1 cellular context compared by ENCODE assay signal in the genomic region with DNA sequence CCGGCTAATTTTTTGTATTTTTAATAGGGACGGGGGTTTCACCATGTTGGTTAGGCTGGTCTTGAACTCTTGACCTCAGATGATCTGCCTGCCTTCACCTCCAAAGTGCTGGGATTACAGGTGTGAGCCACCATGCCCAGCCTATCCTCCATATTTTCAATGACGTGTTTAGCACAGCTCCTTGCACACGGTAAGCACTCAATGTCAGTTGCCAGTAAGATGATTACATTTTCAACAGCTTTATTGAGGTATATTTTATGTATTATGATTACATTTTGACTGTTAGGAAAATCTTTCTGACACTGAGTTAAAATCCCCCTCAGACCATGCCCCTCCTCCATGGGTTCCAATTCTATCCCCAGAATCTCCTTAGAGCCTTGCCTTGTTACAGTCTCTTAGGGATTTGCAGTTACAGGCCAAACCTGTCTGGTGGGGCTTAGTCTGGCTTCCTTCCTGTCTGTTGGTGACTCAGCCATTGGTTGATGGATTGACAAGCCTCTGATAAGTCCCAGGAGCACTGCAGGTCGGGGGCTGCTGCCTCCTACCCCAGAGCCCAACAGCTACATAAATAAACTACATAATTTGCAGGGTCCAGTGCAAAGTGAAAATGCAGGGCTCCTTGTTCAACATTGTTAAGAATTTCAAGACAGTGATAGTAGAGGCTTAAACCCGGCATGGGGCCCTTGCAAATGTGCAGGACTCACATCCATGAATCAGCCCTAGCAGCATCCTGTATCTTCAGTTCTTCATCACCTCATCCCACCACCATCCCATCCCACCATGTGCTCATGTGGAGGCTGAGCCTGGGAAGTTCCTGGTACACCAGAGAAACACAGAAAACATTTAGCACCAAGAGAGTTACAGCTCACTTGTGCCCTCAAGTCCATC.
A peak's percentile ranks its signal among the peaks of the same experiment; 100 is the strongest.
TF ChIP-seq lines count a peak whose summit lies in the region.

No MANE protein-coding gene starts in this region.

TF ChIP-seq in SK-N-SH, 30 proteins besides CTCF, POLR2A, EP300 and RAD21:
- TF ChIP-seq TEAD4 (IDR thresholded peaks at IDR 0.05; ENCODE audit: borderline replicate concordance, insufficient read depth) (no peak), GATA2 (CRISPR knock-in tag; IDR thresholded peaks at IDR 0.05) (no peak), TCF12 (IDR thresholded peaks at IDR 0.05) (peak; percentile 30), RFX5 (IDR thresholded peaks at IDR 0.05; ENCODE audit: low read length) (no peak)
- TF ChIP-seq, protein P1, sequence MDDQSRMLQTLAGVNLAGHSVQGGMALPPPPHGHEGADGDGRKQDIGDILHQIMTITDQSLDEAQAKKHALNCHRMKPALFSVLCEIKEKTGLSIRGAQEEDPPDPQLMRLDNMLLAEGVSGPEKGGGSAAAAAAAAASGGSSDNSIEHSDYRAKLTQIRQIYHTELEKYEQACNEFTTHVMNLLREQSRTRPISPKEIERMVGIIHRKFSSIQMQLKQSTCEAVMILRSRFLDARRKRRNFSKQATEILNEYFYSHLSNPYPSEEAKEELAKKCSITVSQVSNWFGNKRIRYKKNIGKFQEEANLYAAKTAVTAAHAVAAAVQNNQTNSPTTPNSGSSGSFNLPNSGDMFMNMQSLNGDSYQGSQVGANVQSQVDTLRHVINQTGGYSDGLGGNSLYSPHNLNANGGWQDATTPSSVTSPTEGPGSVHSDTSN (IDR thresholded peaks at IDR 0.05): peak; percentile 53; the same call in 1 of the 2 replicates
